ENCODE assay signal across 21 cellular contexts in the genomic region with DNA sequence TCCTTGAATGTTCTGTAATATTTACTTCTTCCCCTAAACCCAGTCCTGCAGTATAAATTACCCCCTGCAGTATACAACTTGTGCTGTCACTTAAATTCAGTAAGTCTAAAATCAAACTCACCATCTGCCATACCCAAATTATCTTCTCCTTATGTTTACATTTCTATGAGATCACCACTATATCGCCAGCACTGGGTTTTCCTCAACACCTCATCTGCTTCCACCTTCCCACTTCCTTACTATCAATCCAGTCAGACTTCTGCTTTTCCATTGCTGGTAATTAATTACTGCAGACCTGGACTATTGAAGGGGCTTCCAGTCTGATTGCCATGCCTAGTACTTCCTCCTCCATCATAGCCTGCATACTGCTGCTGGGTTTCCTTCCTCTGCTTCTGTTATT. TPM values are rescaled to one million over a fixed set of nuclear protein-coding genes. Genes with fewer than 3 reads are reported as not detected.
DNase-seq lines count a peak whose midpoint lies in the region; ATAC-seq, FAIRE-seq and TF ChIP-seq lines count a peak whose summit lies in the region.
"Had no signal": no experiment of that assay in that cellular context is flagged by ENCODE, and none has a peak within 500 bp of the region (broad histone marks: within the 10 kb centered on the region; RNA-seq: fewer than 3 reads in every experiment).

No MANE protein-coding gene starts in this region.

- no peak for TF ChIP-seq CTCF in bronchial epithelial cell (IDR thresholded peaks at IDR 0.05; ENCODE audit: insufficient read depth, low read length, severe bottlenecking)

- no peaks in the 10 kb centered on the region for H3K27me3 ChIP-seq in bronchial epithelial cell (ENCODE audit: control insufficient read depth, insufficient read depth, low read length)

- peak; percentile 3 for DNase-seq in DMS153 treated with DMSO at 0.1 percent for 48 hours (lab: John Stamatoyannopoulos, UW; ENCODE audit: unreplicated experiment)
- DNase-seq in DMS153 (lab: John Stamatoyannopoulos, UW), result no peak
- DNase-seq in DMS 273 (lab: John Stamatoyannopoulos, UW; ENCODE audit: unreplicated experiment), result peak; percentile 89
- peak; percentile 90 for DNase-seq in NCI-H69 (lab: John Stamatoyannopoulos, UW)
- DNase-seq in bronchial epithelial cell (ENCODE audit: low read depth), result peak; percentile 21
- no peak for DNase-seq in activated CD8-positive, alpha-beta memory T cell treated with anti-CD3 and anti-CD28 coated beads for 24 hours
- DNase-seq in activated CD8-positive, alpha-beta memory T cell treated with anti-CD3 and anti-CD28 coated beads, Interleukin-2, amount 50 U/mL, for 4 hours, result no peak
- DNase-seq: AML-193; Caco-2; CD4-positive, alpha-beta T cell; DMS79 treated with DMSO at 0.1 percent for 48 hours; GF-D8; GOT3; H7; IMR-90; KG1 had no signal

- H3K36me3 ChIP-seq in bronchial epithelial cell (ENCODE audit: control insufficient read depth, insufficient read depth, low read length), result no peaks in the 10 kb centered on the region

- H3K4me3 ChIP-seq in bronchial epithelial cell (ENCODE audit: low read depth, low read length), result no peak overlapping the region
- H3K4me3 ChIP-seq: A549, GM12878 had no signal

- FAIRE-seq in bronchial epithelial cell (lab: Jason Lieb, UNC), result no peak
- FAIRE-seq: A549, D721Med, HTR-8/SVneo had no signal

- ATAC-seq in HG02884 (IDR thresholded peaks at IDR 0.05; ENCODE audit: unreplicated experiment), result no peak
- ATAC-seq: A549, GM12878 had no signal

RNA-seq across cellular contexts. Expression of a gene that starts 15.2 kb away (rescaled TPM):
- 4.5 and 6.6 TPM in 2 replicates for total RNA-seq in bronchial epithelial cell

Comparison
In these comparisons a context has a peak if more than half of its experiments do, and no peak if none do; other contexts are left out.
1. DNase-seq: peak in DMS153 treated with DMSO at 0.1 percent for 48 hours (single experiment), DMS 273 (single experiment), NCI-H69 (single experiment) and bronchial epithelial cell (single experiment); none in DMS153 (single experiment), activated CD8-positive, alpha-beta memory T cell treated with anti-CD3 and anti-CD28 coated beads for 24 hours (single experiment) and activated CD8-positive, alpha-beta memory T cell treated with anti-CD3 and anti-CD28 coated beads, Interleukin-2, amount 50 U/mL, for 4 hours (single experiment).